In genomic region chr9:19456996-19457693, GRCh38 we compare ENCODE assay signal across 8 cellular contexts. TPM values are rescaled to one million over a fixed set of nuclear protein-coding genes. Genes with fewer than 3 reads are reported as not detected.
DNase-seq lines count a peak whose midpoint lies in the region; ATAC-seq and TF ChIP-seq lines count a peak whose summit lies in the region.

No MANE protein-coding gene starts in this region.

- no peaks in the 10 kb centered on the region for H3K27me3 ChIP-seq in GM23248 (replicated peaks; ENCODE audit: insufficient read depth)
- H3K27me3 ChIP-seq in gastroesophageal sphincter: no peaks in the 10 kb centered on the region
- no peaks in the 10 kb centered on the region for H3K27me3 ChIP-seq in osteoblast (ENCODE audit: insufficient read depth, low read length)
- no peaks in the 10 kb centered on the region for H3K27me3 ChIP-seq in tibial nerve

- no peaks in the 10 kb centered on the region for H3F3A ChIP-seq in GM23248 (ENCODE audit: insufficient read depth)

- in situ Hi-C loops in G401 (cut with HindIII; ENCODE audit: low sequenced_read_pairs): no loop called here
- in situ Hi-C loops in GM23248 (cut with MboI): no loop called here

- H4K20me1 ChIP-seq in GM23248 (ENCODE audit: insufficient read depth) (no peaks in the 10 kb centered on the region), osteoblast (ENCODE audit: insufficient read depth, low read length) (no peaks in the 10 kb centered on the region)

- POLR2A ChIA-PET in RWPE1 (lab: Yijun Ruan, JAX; ENCODE audit: low non-redundant PET): no interaction called here

- TF ChIP-seq EP300 in gastroesophageal sphincter (IDR thresholded peaks at IDR 0.05) (no peak), tibial nerve (IDR thresholded peaks at IDR 0.05) (peak; percentile 46 to 60)

- H3K4me1 ChIP-seq in GM23248 (ENCODE audit: insufficient read depth) (peaks cover 5% of the 10 kb centered on the region; the same call in 1 of the 2 replicates), gastroesophageal sphincter (peaks cover 0 to 12% (median 0%) of the 10 kb centered on the region in 3 donors), osteoblast (ENCODE audit: insufficient read depth, low read length) (peaks cover 10% of the 10 kb centered on the region), tibial nerve (peaks cover 0 to 12% (median 0%) of the 10 kb centered on the region in 4 donors)

- H3K9me3 ChIP-seq in GM23248 (ENCODE audit: low read depth) (no peaks in the 10 kb centered on the region), gastroesophageal sphincter (no peaks in the 10 kb centered on the region), osteoblast (ENCODE audit: low read depth, low read length) (no peaks in the 10 kb centered on the region), tibial nerve (no peaks in the 10 kb centered on the region)

- no peak for TF ChIP-seq POLR2A in gastroesophageal sphincter (IDR thresholded peaks at IDR 0.05)
- TF ChIP-seq POLR2A in tibial nerve (IDR thresholded peaks at IDR 0.05): no peak

- peak; percentile 87 for DNase-seq in G401 (ENCODE audit: low spot score)
- DNase-seq in GM23248: peak; percentile 81
- peak; percentile 67 for DNase-seq in LHCN-M2 (ENCODE audit: low read depth)
- DNase-seq in RWPE1 (ENCODE audit: low spot score): peak; percentile 88
- peak; percentile 80 for DNase-seq in activated effector memory CD4-positive, alpha-beta T cell treated with anti-CD3 and anti-CD28 coated beads, Interleukin-2, amount 50 U/mL, for 16 hours
- DNase-seq in osteoblast (ENCODE audit: insufficient read length, low spot score, missing footprints): peak; percentile 97
- DNase-seq in tibial nerve (ENCODE audit: low spot score in 2 of 2): peak; percentile 43 to 85

- H3K27ac ChIP-seq in GM23248 (no peak overlapping the region), RWPE1 (no peak overlapping the region), gastroesophageal sphincter (peak overlapping the region in 2 of 4 donors; percentile 29 to 38), osteoblast (ENCODE audit: low read depth, low read length) (no peak overlapping the region), tibial nerve (peak overlapping the region in 2 of 4 donors; percentile 19 to 48)

- TF ChIP-seq CTCF in RWPE1 (conservative IDR thresholded peaks at IDR 0.05; ENCODE audit: low read depth) (peak; percentile 100), gastroesophageal sphincter (IDR thresholded peaks at IDR 0.05) (peak; percentile 90 to 96 (median 93)), osteoblast (IDR thresholded peaks at IDR 0.05; ENCODE audit: extremely low read depth, low read depth, low read length) (peak; percentile 98), tibial nerve (IDR thresholded peaks at IDR 0.05) (peak; percentile 90 to 93 (median 91))

- H3K36me3 ChIP-seq in GM23248 (ENCODE audit: low read depth) (no peaks in the 10 kb centered on the region), gastroesophageal sphincter (peaks cover 0 to under 1% of the 10 kb centered on the region in 2 donors), osteoblast (ENCODE audit: insufficient read depth, low read length) (no peaks in the 10 kb centered on the region), tibial nerve (peaks cover 0 to under 1% (median 0%) of the 10 kb centered on the region in 3 donors)

- H3K4me3 ChIP-seq in GM23248 (peak overlapping the region; percentile 54), gastroesophageal sphincter (peak overlapping the region in 1 of 2 donors; percentile 2), osteoblast (ENCODE audit: insufficient read depth, low read length) (peak overlapping the region; percentile 53), tibial nerve (peak overlapping the region in 1 of 4 donors; percentile 17)

- ATAC-seq in gastroesophageal sphincter: peak; percentile 94

- no peaks in the 10 kb centered on the region for H3K9me2 ChIP-seq in GM23248 (ENCODE audit: insufficient read depth)

- H3K79me2 ChIP-seq in GM23248 (ENCODE audit: insufficient read depth) (no peaks in the 10 kb centered on the region), osteoblast (ENCODE audit: insufficient read depth, low read length) (no peaks in the 10 kb centered on the region)

- CTCF ChIA-PET in RWPE1 (lab: Yijun Ruan, JAX): interaction anchor here (0.5 to 0.9 kb wide), 9 partner anchors 8 to 283 kb away, joined by 3 to 7 read pairs (median 3); no protein-coding TSS in a partner anchor

- H3K4me2 ChIP-seq in GM23248 (ENCODE audit: unreplicated experiment) (peak overlapping the region; percentile 24), osteoblast (ENCODE audit: insufficient read depth, low read length) (peak overlapping the region; percentile 82)

- peak overlapping the region; percentile 30; the same call in 1 of the 2 replicates for H3K9ac ChIP-seq in GM23248

- 24% methylated on average over 12 of the region's 12 CpGs for WGBS in GM23248 (ENCODE audit: low coverage in 1 of 2, low lambda C conversion rate in 2 of 2, missing lambda C conversion rate in 2 of 2), 2 experiments
- 19 to 21% methylated on average over 10 to 12 of the region's 12 CpGs for WGBS in gastroesophageal sphincter (ENCODE audit: low coverage in 1 of 2), 2 donors
- WGBS in tibial nerve, 2 donors: 28 to 32% methylated on average over 12 of the region's 12 CpGs

- peak overlapping the region; percentile 83 for H2AFZ ChIP-seq in GM23248
- peak overlapping the region; percentile 88 for H2AFZ ChIP-seq in osteoblast (ENCODE audit: low read length)

RNA-seq across cellular contexts. Expression of gene ACER2, which starts 48.3 kb away (rescaled TPM):
- 2.3 and 5.2 TPM in 2 replicates for total RNA-seq in G401 (2014; rRNA removed; shearing (Covaris generic))
- 0.76 and 3.7 TPM in 2 replicates for total RNA-seq in GM23248 (2014; rRNA removed; shearing (Covaris generic))
- 0.30 and 0.48 TPM in 2 replicates for polyA plus RNA-seq in GM23248 (2016; fragmentation: Nextera tagmentation; extraction: Ambion mirVana)
- 1.9 and 2.1 TPM in 2 replicates for total RNA-seq in LHCN-M2 (2014; rRNA removed)
- polyA plus RNA-seq in LHCN-M2 (2012): 0.49 TPM
- total RNA-seq in gastroesophageal sphincter: 1 to 10 TPM; 2.4 to 6.1 (median 3.2) TPM
- total RNA-seq in osteoblast: 1.5 and 2.2 TPM in 2 replicates
- 10 to 100 TPM in 2 of 4 donors, 1 to 10 TPM in 2; 3.8 to 11.7 (median 8.9) TPM for total RNA-seq in tibial nerve
